Comparison of ENCODE assay signal across 16 cellular contexts in genomic region chr6:13251242-13251641, GRCh38.
"Had no signal": no experiment of that assay in that cellular context is flagged by ENCODE, and none has a peak within 500 bp of the region (broad histone marks: within the 10 kb centered on the region; RNA-seq: fewer than 3 reads in every experiment).

No MANE protein-coding gene starts in this region.

- H3K9me3 ChIP-seq: gastrocnemius medialis, upper lobe of left lung had no signal

- H3K27ac Mint-ChIP-seq: activated CD4-positive, alpha-beta memory T cell treated with anti-CD3 and anti-CD28 coated beads for 36 hours; activated T-helper 1 cell treated with anti-CD3 and anti-CD28 coated beads, Interleukin-12 subunit alpha, Interleukin-12 subunit beta, Interleukin-2, Interleukin-4 antibody, amounts not matched to agents 30 ng/mL and 10 ng/mL and 1 ng/mL, durations not matched to agents 14 hours and 24 hours and 36 hours; stimulated activated naive CD8-positive, alpha-beta T cell treated with anti-CD3 and anti-CD28 coated beads, Interleukin-15, Interleukin-2, amounts not matched to agents 100 ng/mL and 50 ng/mL, for 24 hours had no signal

- H3K4me3 ChIP-seq: coronary artery, gastrocnemius medialis, heart right ventricle, left ventricle myocardium inferior, upper lobe of left lung had no signal

- H3K36me3 ChIP-seq: gastrocnemius medialis, left ventricle myocardium inferior had no signal

- DNase-seq: activated CD4-positive, alpha-beta memory T cell treated with anti-CD3 and anti-CD28 coated beads for 36 hours; activated CD4-positive, CD25-positive, alpha-beta regulatory T cell treated with anti-CD3 and anti-CD28 coated beads, Interleukin-2, amount 50 U/mL, for 72 hours; activated CD8-positive, alpha-beta memory T cell treated with anti-CD3 and anti-CD28 coated beads, Interleukin-2, amount 50 U/mL, for 4 hours; activated naive CD4-positive, alpha-beta T cell treated with Interleukin-2 at 50 U/mL for 16 hours; caudate nucleus; effector CD4-positive, alpha-beta T cell; gastrocnemius medialis; heart right ventricle; left ventricle myocardium inferior; mesendoderm; stimulated activated CD4-positive, alpha-beta T cell treated with anti-CD3 and anti-CD28 coated beads, Interleukin-12 subunit alpha, Interleukin-12 subunit beta, amount 100 ng/mL, for 4 hours; upper lobe of left lung had no signal

- H3K4me1 ChIP-seq: gastrocnemius medialis had no signal

- H3K9me3 Mint-ChIP-seq: activated CD4-positive, alpha-beta memory T cell treated with anti-CD3 and anti-CD28 coated beads for 36 hours; activated T-helper 1 cell treated with anti-CD3 and anti-CD28 coated beads, Interleukin-12 subunit alpha, Interleukin-12 subunit beta, Interleukin-2, Interleukin-4 antibody, amounts not matched to agents 30 ng/mL and 10 ng/mL and 1 ng/mL, durations not matched to agents 14 hours and 24 hours and 36 hours had no signal

- FAIRE-seq: islet of Langerhans had no signal

- H3K27ac ChIP-seq: coronary artery, gastrocnemius medialis, heart right ventricle, left ventricle myocardium inferior, upper lobe of left lung had no signal

- H3K36me3 Mint-ChIP-seq: activated CD4-positive, alpha-beta memory T cell treated with anti-CD3 and anti-CD28 coated beads for 36 hours had no signal

- ATAC-seq: gastrocnemius medialis had no signal

- H3K27me3 ChIP-seq: gastrocnemius medialis, heart right ventricle, upper lobe of left lung had no signal

- H3K4me3 Mint-ChIP-seq: activated CD4-positive, alpha-beta memory T cell treated with anti-CD3 and anti-CD28 coated beads for 36 hours; activated T-helper 1 cell treated with anti-CD3 and anti-CD28 coated beads, Interleukin-12 subunit alpha, Interleukin-12 subunit beta, Interleukin-2, Interleukin-4 antibody, amounts not matched to agents 30 ng/mL and 10 ng/mL and 1 ng/mL, durations not matched to agents 14 hours and 24 hours and 36 hours; stimulated activated naive CD8-positive, alpha-beta T cell treated with anti-CD3 and anti-CD28 coated beads, Interleukin-15, Interleukin-2, amounts not matched to agents 100 ng/mL and 50 ng/mL, for 24 hours had no signal
